ENCODE assay signal across 9 cellular contexts in genomic region chr18:34223893-34224422, GRCh38. TPM values are rescaled to one million over a fixed set of nuclear protein-coding genes. Genes with fewer than 3 reads are reported as not detected.
DNase-seq lines count a peak whose midpoint lies in the region; ATAC-seq and TF ChIP-seq lines count a peak whose summit lies in the region.
"Had no signal": no experiment of that assay in that cellular context is flagged by ENCODE, and none has a peak within 500 bp of the region (broad histone marks: within the 10 kb centered on the region; RNA-seq: fewer than 3 reads in every experiment).

No MANE protein-coding gene starts in this region.

- H3K4me3 ChIP-seq in PC-9 = no peak overlapping the region
- peak overlapping the region; percentile 46 to 66 (median 52) for H3K4me3 ChIP-seq in gastrocnemius medialis
- no peak overlapping the region for H3K4me3 ChIP-seq in MG63

- H3K4me1 Mint-ChIP-seq in activated T-helper 17 cell treated with anti-CD3 and anti-CD28 coated beads, Interleukin-2, amount 50 U/mL, for 72 hours = no peaks in the 10 kb centered on the region

- DNase-seq in GM10266 (ENCODE audit: extremely low spot score) (peak; percentile 30), PC-9 (no peak), globus pallidus (ENCODE audit: low spot score) (peak; percentile 6), gastrocnemius medialis (no peak), activated gamma-delta T cell treated with Interleukin-2 at 50 U/mL for 16 hours (no peak), MG63 (no peak), pons (ENCODE audit: low spot score) (no peak)
- DNase-seq: GF-D8 had no signal

- H3K27me3 ChIP-seq in PC-9 (ENCODE audit: insufficient read depth, low read depth) = peaks cover 9% of the 10 kb centered on the region
- peaks cover 37 to 58% (median 53%) of the 10 kb centered on the region in 3 donors for H3K27me3 ChIP-seq in gastrocnemius medialis
- peaks cover 48% of the 10 kb centered on the region for H3K27me3 ChIP-seq in MG63

- CTCF ChIA-PET in PC-9 (lab: Charles Lee) = interaction anchor here (0.6 kb wide), 1 partner anchor 424 kb away, joined by 3 read pairs; no protein-coding TSS in a partner anchor

- H3K27ac Mint-ChIP-seq in activated T-helper 17 cell treated with anti-CD3 and anti-CD28 coated beads, Interleukin-2, amount 50 U/mL, for 72 hours = no peak overlapping the region

- peak overlapping the region; percentile 51 for H3K4me2 ChIP-seq in PC-9

- peaks cover 23% of the 10 kb centered on the region for H3K27me3 Mint-ChIP-seq in activated T-helper 17 cell treated with anti-CD3 and anti-CD28 coated beads, Interleukin-2, amount 50 U/mL, for 72 hours

- TF ChIP-seq POLR2A in gastrocnemius medialis (IDR thresholded peaks at IDR 0.05) = no peak

- no peaks in the 10 kb centered on the region for H3K79me2 ChIP-seq in PC-9 (ENCODE audit: low read depth)

- no peak for ATAC-seq in gastrocnemius medialis
- ATAC-seq in activated T-helper 17 cell treated with anti-CD3 and anti-CD28 coated beads, Interleukin-2, amount 50 U/mL, for 72 hours (replicated peaks) = no peak

- no peaks in the 10 kb centered on the region for H3K36me3 Mint-ChIP-seq in activated T-helper 17 cell treated with anti-CD3 and anti-CD28 coated beads, Interleukin-2, amount 50 U/mL, for 72 hours (ENCODE audit: low read depth)

- H3F3A ChIP-seq in PC-9 (ENCODE audit: insufficient read depth, low read depth) = no peaks in the 10 kb centered on the region

- in situ Hi-C loops in gastrocnemius medialis (cut with MboI; ENCODE audit: low sequenced_read_pairs in 4 of 4) = no loop called here

- no peaks in the 10 kb centered on the region for H4K20me1 ChIP-seq in PC-9 (ENCODE audit: insufficient read depth)

- H3K9me3 ChIP-seq in PC-9 (ENCODE audit: insufficient read depth, low read depth) (no peaks in the 10 kb centered on the region), gastrocnemius medialis (no peaks in the 10 kb centered on the region), MG63 (no peaks in the 10 kb centered on the region)

- H3K9me3 Mint-ChIP-seq in activated T-helper 17 cell treated with anti-CD3 and anti-CD28 coated beads, Interleukin-2, amount 50 U/mL, for 72 hours = peaks cover 4% of the 10 kb centered on the region

- H3K27ac ChIP-seq in PC-9 = no peak overlapping the region
- no peak overlapping the region for H3K27ac ChIP-seq in gastrocnemius medialis

- no peaks in the 10 kb centered on the region for H3K9me2 ChIP-seq in PC-9 (ENCODE audit: insufficient read depth)

- H3K36me3 ChIP-seq in PC-9 (ENCODE audit: low read depth) (no peaks in the 10 kb centered on the region), gastrocnemius medialis (no peaks in the 10 kb centered on the region), MG63 (no peaks in the 10 kb centered on the region)

- intact Hi-C loops in PC-9 (cut with micrococcal nuclease; ENCODE audit: unreplicated experiment) = no loop called here
- intact Hi-C loops in gastrocnemius medialis (cut with DNase I; ENCODE audit: low total_unique reads) = no loop called here

- H3K4me3 Mint-ChIP-seq in activated T-helper 17 cell treated with anti-CD3 and anti-CD28 coated beads, Interleukin-2, amount 50 U/mL, for 72 hours = no peak overlapping the region

- no TSS peak for BruUV-seq in PC-9 (replicated peaks; lab: Mats Ljungman, UMichigan)

- no peak overlapping the region for H2AFZ ChIP-seq in PC-9

- TF ChIP-seq CTCF in GM10266 (IDR thresholded peaks at IDR 0.05; ENCODE audit: control insufficient read depth, insufficient read depth, low read depth, missing control alignments) = no peak
- TF ChIP-seq CTCF in PC-9 (conservative IDR thresholded peaks at IDR 0.05) = no peak
- TF ChIP-seq CTCF in gastrocnemius medialis (IDR thresholded peaks at IDR 0.05 in 4 of 5, conservative IDR thresholded peaks at IDR 0.05 in 1 of 5) = no peak

- H3K4me1 ChIP-seq in PC-9 (replicated peaks; ENCODE audit: insufficient read depth) (no peaks in the 10 kb centered on the region), gastrocnemius medialis (peaks cover 6 to 32% of the 10 kb centered on the region in 2 donors)

- POLR2A ChIA-PET in PC-9 (lab: Charles Lee; ENCODE audit: unreplicated experiment) = no interaction called here

RNA-seq across cellular contexts. Expression of gene NOL4, which starts 0.8 kb away (rescaled TPM):
- not detected in 2 replicates for total RNA-seq in PC-9 (2021)
- total RNA-seq in gastrocnemius medialis = not detected
- not detected in 2 replicates for total RNA-seq in MG63 (2014; rRNA removed; shearing (Covaris generic); ENCODE audit: low replicate concordance)
- not detected for total RNA-seq in activated T-helper 17 cell treated with anti-CD3 and anti-CD28 coated beads, Interleukin-2, amount 50 U/mL, for 72 hours

Comparison
In these comparisons a context has a peak if more than half of its experiments do, and no peak if none do; other contexts are left out.
1. DNase-seq: peak in GM10266 (single experiment) and globus pallidus (single experiment); none in PC-9 (0 of 2), gastrocnemius medialis (0 of 2), activated gamma-delta T cell treated with Interleukin-2 at 50 U/mL for 16 hours (single experiment), MG63 (single experiment) and pons (single experiment).
2. H3K4me3 ChIP-seq: peak in gastrocnemius medialis (4 of 4); none in PC-9 (single experiment) and MG63 (single experiment).